In the genomic region with DNA sequence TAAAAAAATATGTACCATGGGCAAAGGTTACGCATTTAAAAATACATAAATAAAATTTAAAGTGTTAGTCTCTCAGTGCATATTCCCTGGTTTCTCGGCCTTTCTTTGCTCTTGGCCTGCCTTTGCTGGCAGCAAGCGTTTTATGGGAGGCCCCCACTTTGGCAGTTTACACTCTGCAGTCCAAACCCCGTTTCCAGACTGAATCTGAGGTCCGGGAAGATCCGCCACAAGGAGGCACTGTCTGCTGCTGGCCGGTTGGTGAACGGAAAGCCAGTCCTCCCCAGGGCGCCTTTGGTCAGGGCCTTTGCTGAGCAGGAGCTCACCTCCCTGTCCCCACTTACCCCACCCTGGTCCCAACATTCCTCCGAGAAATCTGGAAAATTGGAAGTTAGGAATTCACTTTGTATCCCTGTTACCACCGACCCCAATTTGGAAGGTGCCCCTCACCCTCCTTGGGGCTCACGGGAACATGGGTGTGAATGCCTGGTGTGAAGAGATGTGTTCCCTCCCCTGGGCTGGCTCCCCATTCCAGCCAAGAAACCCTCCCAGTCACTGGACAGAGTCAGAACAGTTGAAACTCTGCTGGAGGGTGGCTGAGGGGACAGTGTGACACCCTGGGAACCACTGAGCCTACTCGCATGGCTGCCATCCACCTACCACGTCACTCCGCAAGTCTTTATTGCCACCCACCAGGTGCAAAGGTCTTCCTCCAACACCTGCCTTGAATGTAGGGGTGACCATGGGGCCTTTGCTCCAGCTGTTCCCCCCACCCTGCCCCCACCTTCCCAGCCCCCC, we compare ENCODE assay signal across 8 cellular contexts. TPM values are rescaled to one million over a fixed set of nuclear protein-coding genes. Genes with fewer than 3 reads are reported as not detected.
DNase-seq lines count a peak whose midpoint lies in the region; ATAC-seq, FAIRE-seq and TF ChIP-seq lines count a peak whose summit lies in the region.

No MANE protein-coding gene starts in this region.

- dilution Hi-C loops in endothelial cell of umbilical vein (cut with MboI; ENCODE audit: extremely low pct_ligation_motif_present, low sequenced_read_pairs) = no loop called here

- H3K4me3 ChIP-seq in endothelial cell of umbilical vein (replicated peaks in 1 of 3; ENCODE audit: insufficient read depth in 1 of 3, low read depth in 1 of 3, low read length in 3 of 3) (no peak overlapping the region), upper lobe of right lung (no peak overlapping the region)

- intact Hi-C loops in endothelial cell of umbilical vein (cut with micrococcal nuclease) = loop anchor here (2.0 kb wide), 2 partner anchors 13 to 57 kb away; a partner anchor contains a TSS
- intact Hi-C loops in upper lobe of right lung (cut with DNase I) = no loop called here

- ATAC-seq in upper lobe of right lung = peak; percentile 86
- no peak for ATAC-seq in GM18907 (IDR thresholded peaks at IDR 0.05; ENCODE audit: unreplicated experiment)
- no peak for ATAC-seq in HG02588 (IDR thresholded peaks at IDR 0.05; ENCODE audit: unreplicated experiment)

- peaks cover 0 to 14% of the 10 kb centered on the region in 2 experiments for H3K36me3 ChIP-seq in endothelial cell of umbilical vein (ENCODE audit: control insufficient read depth in 2 of 2, extremely low read depth in 1 of 2, insufficient read depth in 2 of 2, low read length in 2 of 2)
- peaks cover 25% of the 10 kb centered on the region for H3K36me3 ChIP-seq in upper lobe of right lung

- H2AFZ ChIP-seq in endothelial cell of umbilical vein (ENCODE audit: low read depth, low read length) = no peak overlapping the region

- H3K27me3 ChIP-seq in endothelial cell of umbilical vein (ENCODE audit: control insufficient read depth in 2 of 2, insufficient read depth in 2 of 2, low read length in 2 of 2) (no peaks in the 10 kb centered on the region), upper lobe of right lung (no peaks in the 10 kb centered on the region)

- no peaks in the 10 kb centered on the region for H4K20me1 ChIP-seq in endothelial cell of umbilical vein (replicated peaks; ENCODE audit: control insufficient read depth, extremely low read depth, insufficient read depth, low read length)

- H3K27ac ChIP-seq in endothelial cell of umbilical vein (ENCODE audit: insufficient read depth, low read depth, low read length) = no peak overlapping the region
- no peak overlapping the region for H3K27ac ChIP-seq in upper lobe of right lung

- H3K4me2 ChIP-seq in endothelial cell of umbilical vein (ENCODE audit: insufficient read depth, low read length) = no peak overlapping the region

- peak; percentile 49 for DNase-seq in EH (ENCODE audit: low read depth)
- peak; percentile 18 for DNase-seq in LoVo (ENCODE audit: low spot score)
- DNase-seq in activated CD4-positive, alpha-beta T cell treated with anti-CD3 and anti-CD28 coated beads, Interleukin-2, amount 50 U/mL, for 4 hours = peak; percentile 54 to 60
- peak; percentile 52 for DNase-seq in endothelial cell of umbilical vein (ENCODE audit: low read depth, low spot score)
- peak; percentile 56 for DNase-seq in myocyte (ENCODE audit: low read depth)
- DNase-seq in upper lobe of right lung = peak; percentile 81

- no peaks in the 10 kb centered on the region for H3K9me3 ChIP-seq in endothelial cell of umbilical vein (replicated peaks; ENCODE audit: control insufficient read depth, insufficient read depth, low read length)
- no peaks in the 10 kb centered on the region for H3K9me3 ChIP-seq in upper lobe of right lung

- TF ChIP-seq CTCF in endothelial cell of umbilical vein (IDR thresholded peaks at IDR 0.05; ENCODE audit: extremely low read depth in 1 of 2, insufficient read depth in 1 of 2, low read depth in 1 of 2, low read length in 2 of 2) (peak; percentile 83 to 89), upper lobe of right lung (IDR thresholded peaks at IDR 0.05) (peak; percentile 69)

- CTCF ChIA-PET in endothelial cell of umbilical vein (lab: Charles Lee) = interaction anchor here (0.5 to 3.4 kb wide), 25 partner anchors 9 to 330 kb away, joined by 3 to 32 read pairs (median 4); a partner anchor contains a TSS

- BruUV-seq in endothelial cell of umbilical vein (replicated peaks; lab: Mats Ljungman, UMichigan) = no TSS peak

- no peak for TF ChIP-seq POLR2A in endothelial cell of umbilical vein (IDR thresholded peaks at IDR 0.05; ENCODE audit: low read depth, low read length)

- POLR2A ChIA-PET in endothelial cell of umbilical vein (lab: Charles Lee) = no interaction called here

- H3K4me1 ChIP-seq in endothelial cell of umbilical vein (ENCODE audit: control insufficient read depth, extremely low read depth, insufficient read depth, low read length) = no peaks in the 10 kb centered on the region
- peaks cover 7% of the 10 kb centered on the region for H3K4me1 ChIP-seq in upper lobe of right lung

- no peaks in the 10 kb centered on the region for H3K9me1 ChIP-seq in endothelial cell of umbilical vein (replicated peaks; ENCODE audit: control insufficient read depth, extremely low read depth, insufficient read depth, low read length)

- H3K9ac ChIP-seq in endothelial cell of umbilical vein (replicated peaks; ENCODE audit: extremely low read depth, insufficient read depth, low read length) = no peak overlapping the region

- no peaks in the 10 kb centered on the region for H3K79me2 ChIP-seq in endothelial cell of umbilical vein (ENCODE audit: control insufficient read depth, insufficient read depth, low read length)

- FAIRE-seq in endothelial cell of umbilical vein (lab: Jason Lieb, UNC) = peak; percentile 56

TF ChIP-seq in endothelial cell of umbilical vein, 7 proteins besides CTCF, POLR2A, EP300 and RAD21:
- TF ChIP-seq POLR2AphosphoS5 (IDR thresholded peaks at IDR 0.05; ENCODE audit: insufficient read depth, low read depth, low read length) (peak; percentile 11), EZH2 (IDR thresholded peaks at IDR 0.05; ENCODE audit: borderline replicate concordance, low read depth, low read length, severe bottlenecking) (no peak)

RNA-seq across cellular contexts. Expression of a gene that starts 9.4 kb away (rescaled TPM):
- total RNA-seq in endothelial cell of umbilical vein = 322 and 342 TPM in 2 replicates
- polyA plus RNA-seq in endothelial cell of umbilical vein = 94.0 and 95.0 TPM in 2 replicates
- 72.5 and 73.7 TPM in 2 replicates for polyA plus RNA-seq in endothelial cell of umbilical vein (2011; cell fraction: cytosol; rRNA removed)
- polyA plus RNA-seq in endothelial cell of umbilical vein (2011; cell fraction: nucleus; rRNA removed) = 271 and 349 TPM in 2 replicates
- 156 and 202 TPM in 2 replicates for polyA plus RNA-seq in endothelial cell of umbilical vein (2012)
- polyA minus RNA-seq in endothelial cell of umbilical vein = 107 and 134 TPM in 2 replicates
- 55.6 TPM for polyA minus RNA-seq in endothelial cell of umbilical vein (2011; cell fraction: cytosol; rRNA and poly(A)+ RNA removed)
- 177 and 197 TPM in 2 replicates for polyA minus RNA-seq in endothelial cell of umbilical vein (2011; cell fraction: nucleus; rRNA and poly(A)+ RNA removed)
- 97.3 and 141 TPM in 2 replicates for total RNA-seq in myocyte
- 157 TPM for polyA plus RNA-seq in myocyte (2012)
- 294 TPM for total RNA-seq in upper lobe of right lung

RNA-seq across cellular contexts. Expression of a gene that starts 15.3 kb away (rescaled TPM):
- total RNA-seq in endothelial cell of umbilical vein = 43.3 and 48.5 TPM in 2 replicates
- polyA plus RNA-seq in endothelial cell of umbilical vein = 44.0 and 51.6 TPM in 2 replicates
- polyA plus RNA-seq in endothelial cell of umbilical vein (2011; cell fraction: cytosol; rRNA removed) = 45.1 and 45.7 TPM in 2 replicates
- 109 and 123 TPM in 2 replicates for polyA plus RNA-seq in endothelial cell of umbilical vein (2011; cell fraction: nucleus; rRNA removed)
- 38.6 and 49.2 TPM in 2 replicates for polyA plus RNA-seq in endothelial cell of umbilical vein (2012)
- 46.8 and 52.0 TPM in 2 replicates for polyA minus RNA-seq in endothelial cell of umbilical vein
- 18.9 TPM for polyA minus RNA-seq in endothelial cell of umbilical vein (2011; cell fraction: cytosol; rRNA and poly(A)+ RNA removed)
- polyA minus RNA-seq in endothelial cell of umbilical vein (2011; cell fraction: nucleus; rRNA and poly(A)+ RNA removed) = 23.0 and 36.3 TPM in 2 replicates
- 7.1 and 10.8 TPM in 2 replicates for total RNA-seq in myocyte
- 6.3 TPM for polyA plus RNA-seq in myocyte (2012)
- total RNA-seq in upper lobe of right lung = 28.9 TPM

RNA-seq across cellular contexts. Expression of a gene that starts 22.6 kb away (rescaled TPM):
- total RNA-seq in endothelial cell of umbilical vein (41.1 and 41.6 TPM in 2 replicates), myocyte (10.5 and 13.7 TPM in 2 replicates), upper lobe of right lung (22.5 TPM)
- polyA plus RNA-seq in endothelial cell of umbilical vein = 43.1 and 48.8 TPM in 2 replicates
- polyA plus RNA-seq in endothelial cell of umbilical vein (2011; cell fraction: cytosol; rRNA removed) = 28.8 and 36.8 TPM in 2 replicates
- 60.0 and 60.6 TPM in 2 replicates for polyA plus RNA-seq in endothelial cell of umbilical vein (2011; cell fraction: nucleus; rRNA removed)
- 36.0 and 40.6 TPM in 2 replicates for polyA plus RNA-seq in endothelial cell of umbilical vein (2012)
- polyA minus RNA-seq in endothelial cell of umbilical vein = 25.7 and 26.5 TPM in 2 replicates
- polyA minus RNA-seq in endothelial cell of umbilical vein (2011; cell fraction: cytosol; rRNA and poly(A)+ RNA removed) = 30.1 TPM
- polyA minus RNA-seq in endothelial cell of umbilical vein (2011; cell fraction: nucleus; rRNA and poly(A)+ RNA removed) = 12.9 and 19.6 TPM in 2 replicates
- polyA plus RNA-seq in myocyte (2012) = 20.6 TPM

RNA-seq across cellular contexts. Expression of a gene that starts 27.9 kb away (rescaled TPM):
- total RNA-seq in endothelial cell of umbilical vein = 0.39 and 0.62 TPM in 2 replicates
- polyA plus RNA-seq in endothelial cell of umbilical vein = 0.10 and 0.11 TPM in 2 replicates
- 0.06 and 0.07 TPM in 2 replicates for polyA plus RNA-seq in endothelial cell of umbilical vein (2011; cell fraction: cytosol; rRNA removed)
- polyA plus RNA-seq in endothelial cell of umbilical vein (2011; cell fraction: nucleus; rRNA removed) = 0.83 and 0.91 TPM in 2 replicates
- polyA plus RNA-seq in endothelial cell of umbilical vein (2012) = 0.16 and 0.37 TPM in 2 replicates
- polyA minus RNA-seq in endothelial cell of umbilical vein = 0.41 and 0.47 TPM in 2 replicates
- polyA minus RNA-seq in endothelial cell of umbilical vein (2011; cell fraction: cytosol; rRNA and poly(A)+ RNA removed) = not detected
- polyA minus RNA-seq in endothelial cell of umbilical vein (2011; cell fraction: nucleus; rRNA and poly(A)+ RNA removed) = 0.72 and 1.4 TPM in 2 replicates
- total RNA-seq in myocyte = 23.5 and 24.9 TPM in 2 replicates
- 1.7 TPM for polyA plus RNA-seq in myocyte (2012)
- 2.0 TPM for total RNA-seq in upper lobe of right lung

RNA-seq across cellular contexts. Expression of a gene that starts 43.8 kb away (rescaled TPM):
- total RNA-seq in endothelial cell of umbilical vein (1.1 and 2.3 TPM in 2 replicates), myocyte (0.62 and 2.3 TPM in 2 replicates), upper lobe of right lung (27.6 TPM)
- polyA plus RNA-seq in endothelial cell of umbilical vein = 1.2 and 2.1 TPM in 2 replicates
- polyA plus RNA-seq in endothelial cell of umbilical vein (2011; cell fraction: cytosol; rRNA removed) = 0.79 and 0.80 TPM in 2 replicates
- 4.5 and 7.5 TPM in 2 replicates for polyA plus RNA-seq in endothelial cell of umbilical vein (2011; cell fraction: nucleus; rRNA removed)
- 0.44 and 2.1 TPM in 2 replicates for polyA plus RNA-seq in endothelial cell of umbilical vein (2012)
- polyA minus RNA-seq in endothelial cell of umbilical vein = 2.1 and 2.8 TPM in 2 replicates
- not detected for polyA minus RNA-seq in endothelial cell of umbilical vein (2011; cell fraction: cytosol; rRNA and poly(A)+ RNA removed)
- 1.2 and 1.3 TPM in 2 replicates for polyA minus RNA-seq in endothelial cell of umbilical vein (2011; cell fraction: nucleus; rRNA and poly(A)+ RNA removed)
- 5.1 TPM for polyA plus RNA-seq in myocyte (2012)

Comparison
In these comparisons a context has a peak if more than half of its experiments do, and no peak if none do; other contexts are left out.
1. DNase-seq: peak in every context shown above with its lines; median percentile 81 in upper lobe of right lung; 57 in activated CD4-positive, alpha-beta T cell treated with anti-CD3 and anti-CD28 coated beads, Interleukin-2, amount 50 U/mL, for 4 hours; 56 in myocyte; 52 in endothelial cell of umbilical vein; 49 in EH; 18 in LoVo.